In the genomic region with DNA sequence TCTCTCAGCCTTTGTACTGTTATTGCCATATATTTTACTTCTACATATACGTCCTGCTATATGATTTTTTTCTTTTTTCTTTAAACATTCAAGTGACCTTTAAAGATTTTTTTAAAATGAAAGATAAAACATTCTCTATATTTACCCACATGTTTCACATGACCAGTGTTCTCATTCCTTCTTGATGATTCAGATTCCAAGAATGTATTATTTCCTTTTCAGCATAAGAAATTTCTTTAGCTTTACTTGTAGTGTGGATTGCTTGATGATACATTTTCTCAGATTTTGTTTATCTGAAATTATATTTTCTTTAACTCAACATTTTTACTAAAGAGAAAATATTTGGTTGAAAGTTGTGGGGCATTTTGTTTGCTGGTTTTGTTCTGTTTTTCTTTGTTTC, we compare ENCODE assay signal across 11 cellular contexts.
A peak's percentile ranks its signal among the peaks of the same experiment; 100 is the strongest.
DNase-seq lines count a peak whose midpoint lies in the region; ATAC-seq and TF ChIP-seq lines count a peak whose summit lies in the region.
"Had no signal": no experiment of that assay in that cellular context is flagged by ENCODE, and none has a peak within 500 bp of the region (broad histone marks: within the 10 kb centered on the region; RNA-seq: fewer than 3 reads in every experiment).

No MANE protein-coding gene starts in this region.

- WGBS in heart left ventricle, 4 donors, result 46 to 49% (median 47%) methylated on average over 1 of the region's 1 CpG
- WGBS in lower leg skin, 2 donors, result 50 to 57% methylated on average over 1 of the region's 1 CpG

- H3K27ac ChIP-seq in tibial artery (peak overlapping the region; percentile 21 to 32), heart left ventricle (no peak overlapping the region), WERI-Rb-1 (no peak overlapping the region)

- H3K27me3 ChIP-seq in tibial artery (no peaks in the 10 kb centered on the region), heart left ventricle (no peaks in the 10 kb centered on the region), WERI-Rb-1 (ENCODE audit: insufficient read depth, low read depth, severe bottlenecking) (no peaks in the 10 kb centered on the region)

- intact Hi-C loops in tibial artery (cut with DNase I; ENCODE audit: low total_unique reads) (no loop called here), heart left ventricle (cut with DNase I) (no loop called here), lower leg skin (cut with DNase I; ENCODE audit: low total_unique reads) (no loop called here)

- H3K36me3 ChIP-seq in tibial artery (no peaks in the 10 kb centered on the region), heart left ventricle (no peaks in the 10 kb centered on the region), WERI-Rb-1 (no peaks in the 10 kb centered on the region)

- no peak for ATAC-seq in heart left ventricle
- ATAC-seq: effector memory CD8-positive, alpha-beta T cell; Panc1; sciatic nerve had no signal

- no peak overlapping the region for H3K4me3 ChIP-seq in tibial artery
- no peak overlapping the region for H3K4me3 ChIP-seq in heart left ventricle
- H3K4me3 ChIP-seq in lower leg skin (ENCODE audit: low read depth, poor library complexity, severe bottlenecking), result no peak overlapping the region
- H3K4me3 ChIP-seq in WERI-Rb-1 (ENCODE audit: low read depth, low read length), result no peak overlapping the region

- TF ChIP-seq CTCF in tibial artery (IDR thresholded peaks at IDR 0.05) (no peak), heart left ventricle (IDR thresholded peaks at IDR 0.05) (no peak), lower leg skin (IDR thresholded peaks at IDR 0.05) (no peak), WERI-Rb-1 (IDR thresholded peaks at IDR 0.05; ENCODE audit: low read depth, low read length) (no peak)

- TF ChIP-seq POLR2A in heart left ventricle (IDR thresholded peaks at IDR 0.05) (no peak), lower leg skin (IDR thresholded peaks at IDR 0.05) (no peak)

- no peaks in the 10 kb centered on the region for H3K9me3 ChIP-seq in tibial artery
- H3K9me3 ChIP-seq in heart left ventricle, result peaks cover 0 to 11% (median 3%) of the 10 kb centered on the region in 12 donors
- no peaks in the 10 kb centered on the region for H3K9me3 ChIP-seq in WERI-Rb-1 (ENCODE audit: severe bottlenecking)

- H3K4me1 ChIP-seq in tibial artery (peaks cover 0 to 47% (median 2%) of the 10 kb centered on the region in 4 donors), heart left ventricle (no peaks in the 10 kb centered on the region)

- peak; percentile 64 for DNase-seq in HS-5 (ENCODE audit: low read depth)
- DNase-seq in astrocyte of the hippocampus (ENCODE audit: low read depth, low spot score), result peak; percentile 58
- peak; percentile 79 for DNase-seq in foreskin melanocyte
- no peak for DNase-seq in tibial artery
- no peak for DNase-seq in heart left ventricle
- no peak for DNase-seq in lower leg skin (ENCODE audit: low spot score in 2 of 2)
- no peak for DNase-seq in WERI-Rb-1
- DNase-seq: effector memory CD8-positive, alpha-beta T cell; NCI-H446 had no signal

Comparison
In these comparisons a context has a peak if more than half of its experiments do, and no peak if none do; other contexts are left out.
1. DNase-seq: peak in HS-5 (single experiment), astrocyte of the hippocampus (single experiment) and foreskin melanocyte (single experiment); none in tibial artery (0 of 2), heart left ventricle (0 of 5), lower leg skin (0 of 2) and WERI-Rb-1 (single experiment).
2. H3K27ac ChIP-seq: peak in tibial artery (2 of 2); none in heart left ventricle (0 of 12) and WERI-Rb-1 (single experiment).